ENCODE assay signal across 11 cellular contexts in genomic region chr4:90842960-90843359, GRCh38.
DNase-seq lines count a peak whose midpoint lies in the region; ATAC-seq and TF ChIP-seq lines count a peak whose summit lies in the region.
"Had no signal": no experiment of that assay in that cellular context is flagged by ENCODE, and none has a peak within 500 bp of the region (broad histone marks: within the 10 kb centered on the region; RNA-seq: fewer than 3 reads in every experiment).

No MANE protein-coding gene starts in this region.

- WGBS in mesenchymal stem cell = 86% methylated on average over 1 of the region's 2 CpGs
- 73 to 86% methylated on average over 2 of the region's 2 CpGs for WGBS in gastroesophageal sphincter (ENCODE audit: low coverage in 1 of 2), 2 donors
- WGBS in thyroid gland, 2 donors = 81 to 82% methylated on average over 2 of the region's 2 CpGs

- H2BK120ac ChIP-seq in mesenchymal stem cell (ENCODE audit: low read depth, low read length) = no peak overlapping the region

- H2BK15ac ChIP-seq in mesenchymal stem cell (ENCODE audit: low read depth, poor library complexity, severe bottlenecking) = no peak overlapping the region

- TF ChIP-seq POLR2A in gastroesophageal sphincter (IDR thresholded peaks at IDR 0.05) (no peak), thyroid gland (IDR thresholded peaks at IDR 0.05) (no peak)

- H3K27me3 ChIP-seq in mesenchymal stem cell (ENCODE audit: control insufficient read depth in 1 of 2, insufficient read depth in 1 of 2, low read length in 2 of 2) (no peaks in the 10 kb centered on the region), gastroesophageal sphincter (no peaks in the 10 kb centered on the region), thyroid gland (no peaks in the 10 kb centered on the region)

- H3K36me3 ChIP-seq in mesenchymal stem cell (ENCODE audit: control insufficient read depth in 1 of 2, insufficient read depth in 2 of 2, low read depth in 1 of 2, low read length in 2 of 2) (no peaks in the 10 kb centered on the region), gastroesophageal sphincter (no peaks in the 10 kb centered on the region), thyroid gland (no peaks in the 10 kb centered on the region)
- H3K36me3 ChIP-seq: WERI-Rb-1 had no signal

- H2BK12ac ChIP-seq in mesenchymal stem cell (ENCODE audit: low read length in 2 of 2) = no peak overlapping the region

- no peak overlapping the region for H3K9ac ChIP-seq in mesenchymal stem cell (ENCODE audit: low read length)
- H3K9ac ChIP-seq: GM23248 had no signal

- H3K9me3 ChIP-seq in mesenchymal stem cell (ENCODE audit: control insufficient read depth, low read length) = no peaks in the 10 kb centered on the region
- no peaks in the 10 kb centered on the region for H3K9me3 ChIP-seq in gastroesophageal sphincter
- no peaks in the 10 kb centered on the region for H3K9me3 ChIP-seq in thyroid gland

- no peak overlapping the region for H4K91ac ChIP-seq in mesenchymal stem cell (ENCODE audit: low read length)

- H3K27ac ChIP-seq in mesenchymal stem cell (ENCODE audit: low read length, poor library complexity, severe bottlenecking) (peak overlapping the region; percentile 38), gastroesophageal sphincter (no peak overlapping the region), thyroid gland (no peak overlapping the region)
- H3K27ac ChIP-seq: GM23248, WERI-Rb-1 had no signal

- H3K4ac ChIP-seq in mesenchymal stem cell (ENCODE audit: low read depth in 1 of 2, low read length in 2 of 2) = no peak overlapping the region

- H3K4me3 ChIP-seq in mesenchymal stem cell (ENCODE audit: insufficient read depth in 1 of 2, low read depth in 1 of 2, low read length in 2 of 2) (no peak overlapping the region), gastroesophageal sphincter (no peak overlapping the region), thyroid gland (replicated peaks in 1 of 3) (no peak overlapping the region)
- H3K4me3 ChIP-seq: GM23248 had no signal

- no peak overlapping the region for H3K4me2 ChIP-seq in mesenchymal stem cell (ENCODE audit: low read length, poor library complexity, severe bottlenecking)

- intact Hi-C loops in thyroid gland (cut with DNase I) = no loop called here

- no peak for TF ChIP-seq CTCF in gastroesophageal sphincter (IDR thresholded peaks at IDR 0.05)
- no peak for TF ChIP-seq CTCF in thyroid gland (IDR thresholded peaks at IDR 0.05)

- H3K18ac ChIP-seq in mesenchymal stem cell (ENCODE audit: low read depth in 1 of 2, low read length in 2 of 2) = no peak overlapping the region

- H3K79me1 ChIP-seq in mesenchymal stem cell (replicated peaks; ENCODE audit: low read length, poor library complexity, severe bottlenecking) = no peaks in the 10 kb centered on the region

- no peak overlapping the region for H2AK5ac ChIP-seq in mesenchymal stem cell (ENCODE audit: low read length, severe bottlenecking)

- no peak overlapping the region for H3K14ac ChIP-seq in mesenchymal stem cell (ENCODE audit: low read length in 2 of 2)

- TF ChIP-seq EP300 in gastroesophageal sphincter (IDR thresholded peaks at IDR 0.05) = no peak

- DNase-seq in GM19238 (ENCODE audit: insufficient read length, low spot score) = peak; percentile 5
- no peak for DNase-seq in mesenchymal stem cell
- no peak for DNase-seq in activated T-cell treated with anti-CD3 and anti-CD28 coated beads, Interleukin-2, amount 50 U/mL, for 48 hours
- DNase-seq in thyroid gland = no peak
- DNase-seq: activated naive CD4-positive, alpha-beta T cell treated with anti-CD3 and anti-CD28 coated beads for 36 hours; GM23248; WERI-Rb-1 had no signal

- H2AFZ ChIP-seq in mesenchymal stem cell (ENCODE audit: low read depth, low read length) = no peak overlapping the region
- H2AFZ ChIP-seq: GM23248 had no signal

- ATAC-seq in HG02759 (IDR thresholded peaks at IDR 0.05; ENCODE audit: unreplicated experiment) (peak; percentile 96), HG03520 (IDR thresholded peaks at IDR 0.05; ENCODE audit: unreplicated experiment) (peak; percentile 97), gastroesophageal sphincter (no peak), GM21360 (IDR thresholded peaks at IDR 0.05; ENCODE audit: unreplicated experiment) (no peak)

- H2BK5ac ChIP-seq in mesenchymal stem cell (ENCODE audit: low read depth, low read length, poor library complexity, severe bottlenecking) = no peak overlapping the region

- H3K4me1 ChIP-seq in mesenchymal stem cell (ENCODE audit: control insufficient read depth, insufficient read depth, low read depth, low read length) = peaks cover 6% of the 10 kb centered on the region
- no peaks in the 10 kb centered on the region for H3K4me1 ChIP-seq in gastroesophageal sphincter
- H3K4me1 ChIP-seq in thyroid gland = no peaks in the 10 kb centered on the region

- H4K8ac ChIP-seq in mesenchymal stem cell (ENCODE audit: low read length) = no peak overlapping the region

- no peak overlapping the region for H3K23ac ChIP-seq in mesenchymal stem cell (ENCODE audit: low read length in 2 of 2)

Comparison
In these comparisons a context has a peak if more than half of its experiments do, and no peak if none do; other contexts are left out.
1. ATAC-seq: peak in HG02759 (single experiment) and HG03520 (single experiment); none in gastroesophageal sphincter (single experiment) and GM21360 (single experiment).